17 cellular contexts compared by ENCODE assay signal in genomic region chr2:9481257-9481922, GRCh38. TPM values are rescaled to one million over a fixed set of nuclear protein-coding genes. Genes with fewer than 3 reads are reported as not detected.
DNase-seq lines count a peak whose midpoint lies in the region; ATAC-seq and TF ChIP-seq lines count a peak whose summit lies in the region.
"Had no signal": no experiment of that assay in that cellular context is flagged by ENCODE, and none has a peak within 500 bp of the region (broad histone marks: within the 10 kb centered on the region; RNA-seq: fewer than 3 reads in every experiment).

No MANE protein-coding gene starts in this region.

- no peaks in the 10 kb centered on the region for H3K27me3 ChIP-seq in adipocyte (replicated peaks; ENCODE audit: control insufficient read depth, insufficient read depth, low read length)
- H3K27me3 ChIP-seq: adrenal gland, esophagus muscularis mucosa had no signal

- ATAC-seq in GM21786 (IDR thresholded peaks at IDR 0.05; ENCODE audit: unreplicated experiment) (no peak), GM19455 (IDR thresholded peaks at IDR 0.05; ENCODE audit: unreplicated experiment) (no peak)
- ATAC-seq: sciatic nerve had no signal

- no peaks in the 10 kb centered on the region for H3K9me3 Mint-ChIP-seq in HFFc6
- H3K9me3 Mint-ChIP-seq: neural crest cell had no signal

- H3K27ac Mint-ChIP-seq in HFFc6: peak overlapping the region; percentile 47

- no peak overlapping the region for H3K9ac ChIP-seq in adipocyte (ENCODE audit: low read length)
- H3K9ac ChIP-seq: GM23248 had no signal

- no peak for TF ChIP-seq CTCF in HFFc6 (IDR thresholded peaks at IDR 0.05)

- H3K4me3 ChIP-seq in adipocyte (ENCODE audit: low read length): no peak overlapping the region
- H3K4me3 ChIP-seq: adrenal gland, coronary artery, esophagus muscularis mucosa, GM23248 had no signal

- DNase-seq in A172 (ENCODE audit: low spot score) (peak; percentile 46), HFFc6 (peak; percentile 17), adipocyte (ENCODE audit: low read depth) (peak; percentile 42), islet precursor cell (peak; percentile 91), RPMI8226 (no peak), GM19240 (ENCODE audit: insufficient read length, low spot score) (no peak)
- DNase-seq: GM23248; NCI-H1092 treated with DMSO at 0.1 percent for 48 hours; stimulated activated CD4-positive, alpha-beta T cell treated with anti-CD3 and anti-CD28 coated beads, Interleukin-2, amount 100 ng/mL, for 48 hours; T-helper 1 cell had no signal

- H3K27me3 Mint-ChIP-seq in HFFc6 (ENCODE audit: insufficient read depth): peaks cover 6% of the 10 kb centered on the region

- peaks cover 87% of the 10 kb centered on the region for H3K36me3 ChIP-seq in adipocyte (ENCODE audit: control insufficient read depth, insufficient read depth, low read length, severe bottlenecking)

- H3K36me3 Mint-ChIP-seq in HFFc6 (ENCODE audit: low read depth): peaks cover 57% of the 10 kb centered on the region

- H3K4me3 Mint-ChIP-seq in HFFc6: no peak overlapping the region
- H3K4me3 Mint-ChIP-seq: neural crest cell had no signal

- H3K4me1 ChIP-seq in adipocyte (ENCODE audit: control insufficient read depth, insufficient read depth, low read length): peaks cover 10% of the 10 kb centered on the region

- H3K4me1 Mint-ChIP-seq in HFFc6 (ENCODE audit: low read depth): peaks cover 59% of the 10 kb centered on the region

- no peaks in the 10 kb centered on the region for H3K9me3 ChIP-seq in adipocyte (ENCODE audit: control insufficient read depth, low read length)
- H3K9me3 ChIP-seq: adrenal gland, esophagus muscularis mucosa had no signal

RNA-seq across cellular contexts. Expression of gene IAH1, which starts 7.0 kb away (rescaled TPM):
- total RNA-seq in A172 (2014; rRNA removed; shearing (Covaris generic)): 23.4 and 36.0 TPM in 2 replicates
- total RNA-seq in HFFc6 (2021; fragmentation: NEBNext Ultra II Directional; extraction: Animal tissue kit (Norgen Biotek cat#: 25700)): 10 to 100 TPM; 65.5 to 79.0 (median 71.0) TPM

RNA-seq across cellular contexts. Expression of gene CPSF3, which starts 57.9 kb away (rescaled TPM):
- 104 and 112 TPM in 2 replicates for total RNA-seq in A172 (2014; rRNA removed; shearing (Covaris generic))
- 10 to 100 TPM; 40.6 to 49.8 (median 44.5) TPM for total RNA-seq in HFFc6 (2021; fragmentation: NEBNext Ultra II Directional; extraction: Animal tissue kit (Norgen Biotek cat#: 25700))

RNA-seq across cellular contexts. Expression of gene ITGB1BP1, which starts 58.1 kb away (rescaled TPM):
- total RNA-seq in A172 (2014; rRNA removed; shearing (Covaris generic)): 93.1 and 115 TPM in 2 replicates
- 100 to 1,000 TPM; 205 to 238 (median 225) TPM for total RNA-seq in HFFc6 (2021; fragmentation: NEBNext Ultra II Directional; extraction: Animal tissue kit (Norgen Biotek cat#: 25700))

Comparison
In these comparisons a context has a peak if more than half of its experiments do, and no peak if none do; other contexts are left out.
1. DNase-seq: peak in A172 (single experiment), HFFc6 (single experiment), adipocyte (single experiment) and islet precursor cell (single experiment); none in RPMI8226 (single experiment) and GM19240 (single experiment).